ENCODE assay signal across 1 cellular context in the genomic region with DNA sequence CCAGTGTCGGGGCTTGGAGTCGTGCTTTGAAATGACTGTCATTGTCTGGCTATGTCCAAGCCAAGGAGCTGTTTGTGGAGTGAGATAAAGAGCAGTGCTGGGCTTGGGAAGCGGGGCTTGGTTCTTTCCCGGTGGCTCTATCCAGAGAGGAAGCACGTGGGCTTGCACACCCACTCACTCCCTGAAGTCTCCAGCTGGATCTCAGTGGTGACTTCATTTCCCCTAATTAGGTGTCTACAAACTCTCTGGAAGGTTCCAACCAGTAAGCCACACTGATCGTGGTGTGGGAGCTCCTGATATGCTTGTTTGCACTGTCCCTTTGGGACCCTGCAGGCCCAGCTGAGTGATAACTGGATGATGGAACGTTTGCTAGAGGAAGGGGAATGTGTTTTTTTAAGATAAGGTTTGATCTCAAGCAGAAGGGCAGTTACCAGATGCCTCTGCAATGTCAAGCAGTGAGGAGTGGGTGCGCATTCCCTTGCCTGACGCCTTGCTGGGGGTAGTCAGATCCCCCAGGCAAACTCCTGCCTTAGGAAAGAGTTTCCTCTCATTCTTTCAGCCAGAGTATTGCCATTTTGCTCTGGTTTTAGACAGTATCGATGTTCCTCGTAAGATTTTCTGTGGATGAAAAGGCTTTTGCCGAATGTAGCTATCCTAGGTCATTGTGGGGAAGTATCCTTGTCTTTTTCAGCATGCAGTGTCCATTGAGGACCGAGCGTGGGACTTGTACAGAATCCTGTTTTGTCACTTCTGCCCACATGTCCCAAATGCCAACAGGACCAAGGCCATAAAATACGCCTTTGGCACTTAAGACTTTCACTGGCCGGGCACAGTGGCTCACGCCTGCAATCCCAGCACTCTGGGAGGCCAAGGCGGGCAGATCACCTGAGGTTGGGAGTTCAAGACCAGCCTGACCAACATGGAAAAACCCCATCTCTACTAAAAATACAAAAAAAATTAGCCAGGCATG.
A peak's percentile ranks its signal among the peaks of the same experiment; 100 is the strongest.
TF ChIP-seq lines count a peak whose summit lies in the region.

No MANE protein-coding gene starts in this region.

TF ChIP-seq in K562, 482 proteins besides CTCF, POLR2A, EP300 and RAD21 (continued from another document and continues in another):
- TF ChIP-seq, protein P1, sequence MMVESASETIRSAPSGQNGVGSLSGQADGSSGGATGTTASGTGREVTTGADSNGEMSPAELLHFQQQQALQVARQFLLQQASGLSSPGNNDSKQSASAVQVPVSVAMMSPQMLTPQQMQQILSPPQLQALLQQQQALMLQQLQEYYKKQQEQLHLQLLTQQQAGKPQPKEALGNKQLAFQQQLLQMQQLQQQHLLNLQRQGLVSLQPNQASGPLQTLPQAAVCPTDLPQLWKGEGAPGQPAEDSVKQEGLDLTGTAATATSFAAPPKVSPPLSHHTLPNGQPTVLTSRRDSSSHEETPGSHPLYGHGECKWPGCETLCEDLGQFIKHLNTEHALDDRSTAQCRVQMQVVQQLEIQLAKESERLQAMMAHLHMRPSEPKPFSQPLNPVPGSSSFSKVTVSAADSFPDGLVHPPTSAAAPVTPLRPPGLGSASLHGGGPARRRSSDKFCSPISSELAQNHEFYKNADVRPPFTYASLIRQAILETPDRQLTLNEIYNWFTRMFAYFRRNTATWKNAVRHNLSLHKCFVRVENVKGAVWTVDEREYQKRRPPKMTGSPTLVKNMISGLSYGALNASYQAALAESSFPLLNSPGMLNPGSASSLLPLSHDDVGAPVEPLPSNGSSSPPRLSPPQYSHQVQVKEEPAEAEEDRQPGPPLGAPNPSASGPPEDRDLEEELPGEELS (CRISPR knock-in tag; IDR thresholded peaks at IDR 0.05; ENCODE audit: borderline replicate concordance) = 0 out of 2 replicates have a peak, but pooled peaks have one; percentile 47
- TF ChIP-seq MYNN (IDR thresholded peaks at IDR 0.05) = peak; percentile 96
- TF ChIP-seq MYNN (CRISPR knock-in tag; IDR thresholded peaks at IDR 0.05) = no peak
- no peak for TF ChIP-seq IRF2 (CRISPR knock-in tag; IDR thresholded peaks at IDR 0.05)
- peak; percentile 95 for TF ChIP-seq ZBED1 (IDR thresholded peaks at IDR 0.05)
- TF ChIP-seq, protein P2, sequence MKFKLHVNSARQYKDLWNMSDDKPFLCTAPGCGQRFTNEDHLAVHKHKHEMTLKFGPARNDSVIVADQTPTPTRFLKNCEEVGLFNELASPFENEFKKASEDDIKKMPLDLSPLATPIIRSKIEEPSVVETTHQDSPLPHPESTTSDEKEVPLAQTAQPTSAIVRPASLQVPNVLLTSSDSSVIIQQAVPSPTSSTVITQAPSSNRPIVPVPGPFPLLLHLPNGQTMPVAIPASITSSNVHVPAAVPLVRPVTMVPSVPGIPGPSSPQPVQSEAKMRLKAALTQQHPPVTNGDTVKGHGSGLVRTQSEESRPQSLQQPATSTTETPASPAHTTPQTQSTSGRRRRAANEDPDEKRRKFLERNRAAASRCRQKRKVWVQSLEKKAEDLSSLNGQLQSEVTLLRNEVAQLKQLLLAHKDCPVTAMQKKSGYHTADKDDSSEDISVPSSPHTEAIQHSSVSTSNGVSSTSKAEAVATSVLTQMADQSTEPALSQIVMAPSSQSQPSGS (CRISPR knock-in tag; IDR thresholded peaks at IDR 0.05) = no peak; the same call in 1 of the 2 replicates
- TF ChIP-seq ZNF75A (CRISPR knock-in tag; IDR thresholded peaks at IDR 0.05) = no peak
- TF ChIP-seq TBP (optimal IDR thresholded peaks at IDR 0.05; ENCODE audit: low read depth, low read length) = peak; percentile 13
- TF ChIP-seq NFIC (IDR thresholded peaks at IDR 0.05) = peak; percentile 98
- TF ChIP-seq, protein P3, sequence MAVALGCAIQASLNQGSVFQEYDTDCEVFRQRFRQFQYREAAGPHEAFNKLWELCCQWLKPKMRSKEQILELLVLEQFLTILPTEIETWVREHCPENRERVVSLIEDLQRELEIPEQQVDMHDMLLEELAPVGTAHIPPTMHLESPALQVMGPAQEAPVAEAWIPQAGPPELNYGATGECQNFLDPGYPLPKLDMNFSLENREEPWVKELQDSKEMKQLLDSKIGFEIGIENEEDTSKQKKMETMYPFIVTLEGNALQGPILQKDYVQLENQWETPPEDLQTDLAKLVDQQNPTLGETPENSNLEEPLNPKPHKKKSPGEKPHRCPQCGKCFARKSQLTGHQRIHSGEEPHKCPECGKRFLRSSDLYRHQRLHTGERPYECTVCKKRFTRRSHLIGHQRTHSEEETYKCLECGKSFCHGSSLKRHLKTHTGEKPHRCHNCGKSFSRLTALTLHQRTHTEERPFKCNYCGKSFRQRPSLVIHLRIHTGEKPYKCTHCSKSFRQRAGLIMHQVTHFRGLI (CRISPR knock-in tag; IDR thresholded peaks at IDR 0.05) = peak; percentile 77
- TF ChIP-seq ARNT (IDR thresholded peaks at IDR 0.05) = peak; percentile 98 to 99
- TF ChIP-seq DPF2 (IDR thresholded peaks at IDR 0.05) = peak; percentile 100
- TF ChIP-seq, protein P4, sequence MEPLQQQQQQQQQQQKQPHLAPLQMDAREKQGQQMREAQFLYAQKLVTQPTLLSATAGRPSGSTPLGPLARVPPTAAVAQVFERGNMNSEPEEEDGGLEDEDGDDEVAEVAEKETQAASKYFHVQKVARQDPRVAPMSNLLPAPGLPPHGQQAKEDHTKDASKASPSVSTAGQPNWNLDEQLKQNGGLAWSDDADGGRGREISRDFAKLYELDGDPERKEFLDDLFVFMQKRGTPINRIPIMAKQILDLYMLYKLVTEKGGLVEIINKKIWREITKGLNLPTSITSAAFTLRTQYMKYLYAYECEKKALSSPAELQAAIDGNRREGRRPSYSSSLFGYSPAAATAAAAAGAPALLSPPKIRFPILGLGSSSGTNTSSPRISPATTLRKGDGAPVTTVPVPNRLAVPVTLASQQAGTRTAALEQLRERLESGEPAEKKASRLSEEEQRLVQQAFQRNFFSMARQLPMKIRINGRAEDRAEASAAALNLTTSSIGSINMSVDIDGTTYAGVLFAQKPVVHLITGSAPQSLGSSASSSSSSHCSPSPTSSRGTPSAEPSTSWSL (CRISPR knock-in tag; IDR thresholded peaks at IDR 0.05; ENCODE audit: borderline replicate concordance) = no peak
- TF ChIP-seq, protein P5, sequence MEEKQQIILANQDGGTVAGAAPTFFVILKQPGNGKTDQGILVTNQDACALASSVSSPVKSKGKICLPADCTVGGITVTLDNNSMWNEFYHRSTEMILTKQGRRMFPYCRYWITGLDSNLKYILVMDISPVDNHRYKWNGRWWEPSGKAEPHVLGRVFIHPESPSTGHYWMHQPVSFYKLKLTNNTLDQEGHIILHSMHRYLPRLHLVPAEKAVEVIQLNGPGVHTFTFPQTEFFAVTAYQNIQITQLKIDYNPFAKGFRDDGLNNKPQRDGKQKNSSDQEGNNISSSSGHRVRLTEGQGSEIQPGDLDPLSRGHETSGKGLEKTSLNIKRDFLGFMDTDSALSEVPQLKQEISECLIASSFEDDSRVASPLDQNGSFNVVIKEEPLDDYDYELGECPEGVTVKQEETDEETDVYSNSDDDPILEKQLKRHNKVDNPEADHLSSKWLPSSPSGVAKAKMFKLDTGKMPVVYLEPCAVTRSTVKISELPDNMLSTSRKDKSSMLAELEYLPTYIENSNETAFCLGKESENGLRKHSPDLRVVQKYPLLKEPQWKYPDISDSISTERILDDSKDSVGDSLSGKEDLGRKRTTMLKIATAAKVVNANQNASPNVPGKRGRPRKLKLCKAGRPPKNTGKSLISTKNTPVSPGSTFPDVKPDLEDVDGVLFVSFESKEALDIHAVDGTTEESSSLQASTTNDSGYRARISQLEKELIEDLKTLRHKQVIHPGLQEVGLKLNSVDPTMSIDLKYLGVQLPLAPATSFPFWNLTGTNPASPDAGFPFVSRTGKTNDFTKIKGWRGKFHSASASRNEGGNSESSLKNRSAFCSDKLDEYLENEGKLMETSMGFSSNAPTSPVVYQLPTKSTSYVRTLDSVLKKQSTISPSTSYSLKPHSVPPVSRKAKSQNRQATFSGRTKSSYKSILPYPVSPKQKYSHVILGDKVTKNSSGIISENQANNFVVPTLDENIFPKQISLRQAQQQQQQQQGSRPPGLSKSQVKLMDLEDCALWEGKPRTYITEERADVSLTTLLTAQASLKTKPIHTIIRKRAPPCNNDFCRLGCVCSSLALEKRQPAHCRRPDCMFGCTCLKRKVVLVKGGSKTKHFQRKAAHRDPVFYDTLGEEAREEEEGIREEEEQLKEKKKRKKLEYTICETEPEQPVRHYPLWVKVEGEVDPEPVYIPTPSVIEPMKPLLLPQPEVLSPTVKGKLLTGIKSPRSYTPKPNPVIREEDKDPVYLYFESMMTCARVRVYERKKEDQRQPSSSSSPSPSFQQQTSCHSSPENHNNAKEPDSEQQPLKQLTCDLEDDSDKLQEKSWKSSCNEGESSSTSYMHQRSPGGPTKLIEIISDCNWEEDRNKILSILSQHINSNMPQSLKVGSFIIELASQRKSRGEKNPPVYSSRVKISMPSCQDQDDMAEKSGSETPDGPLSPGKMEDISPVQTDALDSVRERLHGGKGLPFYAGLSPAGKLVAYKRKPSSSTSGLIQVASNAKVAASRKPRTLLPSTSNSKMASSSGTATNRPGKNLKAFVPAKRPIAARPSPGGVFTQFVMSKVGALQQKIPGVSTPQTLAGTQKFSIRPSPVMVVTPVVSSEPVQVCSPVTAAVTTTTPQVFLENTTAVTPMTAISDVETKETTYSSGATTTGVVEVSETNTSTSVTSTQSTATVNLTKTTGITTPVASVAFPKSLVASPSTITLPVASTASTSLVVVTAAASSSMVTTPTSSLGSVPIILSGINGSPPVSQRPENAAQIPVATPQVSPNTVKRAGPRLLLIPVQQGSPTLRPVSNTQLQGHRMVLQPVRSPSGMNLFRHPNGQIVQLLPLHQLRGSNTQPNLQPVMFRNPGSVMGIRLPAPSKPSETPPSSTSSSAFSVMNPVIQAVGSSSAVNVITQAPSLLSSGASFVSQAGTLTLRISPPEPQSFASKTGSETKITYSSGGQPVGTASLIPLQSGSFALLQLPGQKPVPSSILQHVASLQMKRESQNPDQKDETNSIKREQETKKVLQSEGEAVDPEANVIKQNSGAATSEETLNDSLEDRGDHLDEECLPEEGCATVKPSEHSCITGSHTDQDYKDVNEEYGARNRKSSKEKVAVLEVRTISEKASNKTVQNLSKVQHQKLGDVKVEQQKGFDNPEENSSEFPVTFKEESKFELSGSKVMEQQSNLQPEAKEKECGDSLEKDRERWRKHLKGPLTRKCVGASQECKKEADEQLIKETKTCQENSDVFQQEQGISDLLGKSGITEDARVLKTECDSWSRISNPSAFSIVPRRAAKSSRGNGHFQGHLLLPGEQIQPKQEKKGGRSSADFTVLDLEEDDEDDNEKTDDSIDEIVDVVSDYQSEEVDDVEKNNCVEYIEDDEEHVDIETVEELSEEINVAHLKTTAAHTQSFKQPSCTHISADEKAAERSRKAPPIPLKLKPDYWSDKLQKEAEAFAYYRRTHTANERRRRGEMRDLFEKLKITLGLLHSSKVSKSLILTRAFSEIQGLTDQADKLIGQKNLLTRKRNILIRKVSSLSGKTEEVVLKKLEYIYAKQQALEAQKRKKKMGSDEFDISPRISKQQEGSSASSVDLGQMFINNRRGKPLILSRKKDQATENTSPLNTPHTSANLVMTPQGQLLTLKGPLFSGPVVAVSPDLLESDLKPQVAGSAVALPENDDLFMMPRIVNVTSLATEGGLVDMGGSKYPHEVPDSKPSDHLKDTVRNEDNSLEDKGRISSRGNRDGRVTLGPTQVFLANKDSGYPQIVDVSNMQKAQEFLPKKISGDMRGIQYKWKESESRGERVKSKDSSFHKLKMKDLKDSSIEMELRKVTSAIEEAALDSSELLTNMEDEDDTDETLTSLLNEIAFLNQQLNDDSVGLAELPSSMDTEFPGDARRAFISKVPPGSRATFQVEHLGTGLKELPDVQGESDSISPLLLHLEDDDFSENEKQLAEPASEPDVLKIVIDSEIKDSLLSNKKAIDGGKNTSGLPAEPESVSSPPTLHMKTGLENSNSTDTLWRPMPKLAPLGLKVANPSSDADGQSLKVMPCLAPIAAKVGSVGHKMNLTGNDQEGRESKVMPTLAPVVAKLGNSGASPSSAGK (IDR thresholded peaks at IDR 0.05) = peak; percentile 71
- TF ChIP-seq BCL6 (CRISPR knock-in tag; IDR thresholded peaks at IDR 0.05) = peak; percentile 82
- TF ChIP-seq MECOM (CRISPR knock-in tag; IDR thresholded peaks at IDR 0.05) = peak; percentile 70; the same call in 1 of the 2 replicates
- TF ChIP-seq ZEB2 (IDR thresholded peaks at IDR 0.05) = no peak; the same call in 1 of the 2 replicates
- no peak for TF ChIP-seq NR3C1 (CRISPR knock-in tag; IDR thresholded peaks at IDR 0.05)
- peak; percentile 79; the same call in 1 of the 2 replicates for TF ChIP-seq ZNF274 (IDR thresholded peaks at IDR 0.05; ENCODE audit: borderline replicate concordance, low read depth, low read length)
- TF ChIP-seq SMAD4 (CRISPR knock-in tag; conservative IDR thresholded peaks at IDR 0.05) = peak; percentile 98
- peak; percentile 88 for TF ChIP-seq ZNF644 (tag; IDR thresholded peaks at IDR 0.05; ENCODE audit: low read depth)
- no peak for TF ChIP-seq ZNF561 (CRISPR knock-in tag; conservative IDR thresholded peaks at IDR 0.05)
- TF ChIP-seq PTTG1 (tag; IDR thresholded peaks at IDR 0.05; ENCODE audit: low read depth) = peak; percentile 68; the same call in 1 of the 2 replicates
- TF ChIP-seq, protein P6, sequence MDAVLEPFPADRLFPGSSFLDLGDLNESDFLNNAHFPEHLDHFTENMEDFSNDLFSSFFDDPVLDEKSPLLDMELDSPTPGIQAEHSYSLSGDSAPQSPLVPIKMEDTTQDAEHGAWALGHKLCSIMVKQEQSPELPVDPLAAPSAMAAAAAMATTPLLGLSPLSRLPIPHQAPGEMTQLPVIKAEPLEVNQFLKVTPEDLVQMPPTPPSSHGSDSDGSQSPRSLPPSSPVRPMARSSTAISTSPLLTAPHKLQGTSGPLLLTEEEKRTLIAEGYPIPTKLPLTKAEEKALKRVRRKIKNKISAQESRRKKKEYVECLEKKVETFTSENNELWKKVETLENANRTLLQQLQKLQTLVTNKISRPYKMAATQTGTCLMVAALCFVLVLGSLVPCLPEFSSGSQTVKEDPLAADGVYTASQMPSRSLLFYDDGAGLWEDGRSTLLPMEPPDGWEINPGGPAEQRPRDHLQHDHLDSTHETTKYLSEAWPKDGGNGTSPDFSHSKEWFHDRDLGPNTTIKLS (IDR thresholded peaks at IDR 0.05; ENCODE audit: borderline replicate concordance, low read depth) = peak; percentile 69; the same call in 1 of the 2 replicates
- TF ChIP-seq ETS2 (tag; IDR thresholded peaks at IDR 0.05; ENCODE audit: borderline replicate concordance, poor library complexity, severe bottlenecking) = no peak
- no peak for TF ChIP-seq PPARD (CRISPR knock-in tag; IDR thresholded peaks at IDR 0.05)
- TF ChIP-seq TAF9B (IDR thresholded peaks at IDR 0.05; ENCODE audit: partially characterized antibody) = peak; percentile 98
- TF ChIP-seq NFE2L1 (tag; IDR thresholded peaks at IDR 0.05; ENCODE audit: borderline replicate concordance, low read depth) = no peak
- peak; percentile 14; the same call in 1 of the 2 replicates for TF ChIP-seq ARID2 (IDR thresholded peaks at IDR 0.05)
- peak in 1 of 2 experiments; percentile 84; a peak in 2 of 3 replicates for TF ChIP-seq CBX3 (IDR thresholded peaks at IDR 0.05; ENCODE audit: borderline replicate concordance in 1 of 2, low read length in 2 of 2)
- TF ChIP-seq, protein P7, sequence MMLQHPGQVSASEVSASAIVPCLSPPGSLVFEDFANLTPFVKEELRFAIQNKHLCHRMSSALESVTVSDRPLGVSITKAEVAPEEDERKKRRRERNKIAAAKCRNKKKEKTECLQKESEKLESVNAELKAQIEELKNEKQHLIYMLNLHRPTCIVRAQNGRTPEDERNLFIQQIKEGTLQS (IDR thresholded peaks at IDR 0.05) = peak; percentile 98
- TF ChIP-seq, protein P7 (CRISPR knock-in tag; conservative IDR thresholded peaks at IDR 0.05) = peak; percentile 95
